22 cellular contexts compared by ENCODE assay signal in the genomic region with DNA sequence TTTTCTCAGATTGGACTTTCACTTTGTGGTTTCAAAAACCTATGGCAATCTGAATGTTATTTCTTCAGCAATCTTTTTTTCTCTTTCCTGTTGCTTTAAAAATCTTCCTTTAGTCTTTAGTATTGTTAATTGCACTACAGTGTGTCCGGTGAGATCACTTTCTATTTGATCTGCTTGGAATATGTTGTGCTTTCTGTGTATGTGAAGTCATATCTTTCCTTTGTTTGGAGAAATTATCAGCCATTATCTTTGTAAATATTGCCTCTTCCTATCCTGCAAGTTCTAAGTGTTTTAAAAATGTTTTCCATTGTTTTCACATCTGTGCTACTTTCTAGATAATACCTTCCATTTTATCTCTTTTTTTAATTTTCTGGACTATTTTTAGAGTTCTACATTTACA.
"Had no signal": no experiment of that assay in that cellular context is flagged by ENCODE, and none has a peak within 500 bp of the region (broad histone marks: within the 10 kb centered on the region; RNA-seq: fewer than 3 reads in every experiment).

No MANE protein-coding gene starts in this region.

- H2AFZ ChIP-seq: parathyroid adenoma had no signal

- H3K9me3 Mint-ChIP-seq: activated B cell treated with CpG ODN at 0.5 μM for 24 hours; activated naive CD4-positive, alpha-beta T cell treated with anti-CD3 and anti-CD28 coated beads for 36 hours; memory B cell; nephron progenitor cell; stimulated activated naive CD8-positive, alpha-beta T cell treated with anti-CD3 and anti-CD28 coated beads, Interleukin-15, Interleukin-2, amounts not matched to agents 100 ng/mL and 50 ng/mL, for 24 hours had no signal

- H3K36me3 ChIP-seq: heart left ventricle, tibial artery had no signal

- H3K27ac ChIP-seq: coronary artery, epithelial cell of prostate, heart left ventricle, parathyroid adenoma, tibial artery had no signal

- H3K4me3 Mint-ChIP-seq: activated B cell treated with CpG ODN at 0.5 μM for 24 hours; activated naive CD4-positive, alpha-beta T cell treated with anti-CD3 and anti-CD28 coated beads for 36 hours; memory B cell; nephron progenitor cell; stimulated activated naive CD8-positive, alpha-beta T cell treated with anti-CD3 and anti-CD28 coated beads, Interleukin-15, Interleukin-2, amounts not matched to agents 100 ng/mL and 50 ng/mL, for 24 hours had no signal

- H3K4me1 ChIP-seq: parathyroid adenoma had no signal

- DNase-seq: activated B cell treated with CpG ODN at 0.5 μM for 24 hours; activated CD4-positive, alpha-beta T cell treated with anti-CD3 and anti-CD28 coated beads for 4 hours; activated CD4-positive, alpha-beta T cell treated with anti-CD3 and anti-CD28 coated beads, Interleukin-2, amount 50 U/mL, for 48 hours; activated CD8-positive, alpha-beta memory T cell treated with anti-CD3 and anti-CD28 coated beads, Interleukin-2, amount 50 U/mL, for 48 hours; activated naive CD4-positive, alpha-beta T cell treated with anti-CD3 and anti-CD28 coated beads for 36 hours; activated T-cell treated with anti-CD3 and anti-CD28 coated beads, Interleukin-2, amount 50 U/mL, for 48 hours; amygdala; cerebellar nuclear complex; heart left ventricle; left colon; mucosa of descending colon; nephron progenitor cell; right cardiac atrium; stimulated activated CD4-positive, alpha-beta T cell treated with anti-CD3 and anti-CD28 coated beads, Interleukin-1b, Interleukin-23, amount 100 ng/mL, for 48 hours; substantia nigra; T-helper 9 cell; tibial artery had no signal

- H3K9me3 ChIP-seq: heart left ventricle, mucosa of descending colon, tibial artery had no signal

- H3K79me2 ChIP-seq: parathyroid adenoma had no signal

- H3K4me3 ChIP-seq: coronary artery, heart left ventricle, mucosa of descending colon, tibial artery had no signal

- H3K36me3 Mint-ChIP-seq: memory B cell had no signal

- H3K27ac Mint-ChIP-seq: activated B cell treated with CpG ODN at 0.5 μM for 24 hours; activated naive CD4-positive, alpha-beta T cell treated with anti-CD3 and anti-CD28 coated beads for 36 hours; memory B cell; nephron progenitor cell; stimulated activated naive CD8-positive, alpha-beta T cell treated with anti-CD3 and anti-CD28 coated beads, Interleukin-15, Interleukin-2, amounts not matched to agents 100 ng/mL and 50 ng/mL, for 24 hours had no signal
